ENCODE assay signal across 10 cellular contexts in genomic region chr10:131332821-131333220, GRCh38. TPM values are rescaled to one million over a fixed set of nuclear protein-coding genes. Genes with fewer than 3 reads are reported as not detected.
"Had no signal": no experiment of that assay in that cellular context is flagged by ENCODE, and none has a peak within 500 bp of the region (broad histone marks: within the 10 kb centered on the region; RNA-seq: fewer than 3 reads in every experiment).

No MANE protein-coding gene starts in this region.

- H3K9me3 Mint-ChIP-seq: H9 had no signal

- DNase-seq: GM23248, GOT3, H7, H9, HCEC 1CT, HFFc6 had no signal

- ATAC-seq: GM23338, HCT116 had no signal

- H3K9ac ChIP-seq: GM23248 had no signal

- H3K4me1 ChIP-seq: HAP-1 had no signal

- H3K36me3 ChIP-seq: HAP-1 had no signal

- H3K4me1 Mint-ChIP-seq: GM23338, H9 had no signal

- H3K9me3 ChIP-seq: HAP-1 had no signal

- H3K4me3 ChIP-seq: GM23248, GM23338, HAP-1 had no signal

- H3K4me2 ChIP-seq: GM23338 had no signal

- H3K27ac ChIP-seq: GM23248 had no signal

- H3K4me3 Mint-ChIP-seq: GM23338, H9, HFFc6 had no signal

RNA-seq across cellular contexts. Expression of gene TCERG1L, which starts 21.3 kb away (rescaled TPM):
- total RNA-seq: GM23248, H4 had no signal
